In genomic region chr3:37974121-37974927, GRCh38 we compare ENCODE assay signal across 8 cellular contexts. TPM values are rescaled to one million over a fixed set of nuclear protein-coding genes. Genes with fewer than 3 reads are reported as not detected.
DNase-seq lines count a peak whose midpoint lies in the region; ATAC-seq and TF ChIP-seq lines count a peak whose summit lies in the region.

No MANE protein-coding gene starts in this region.

- H3K27ac ChIP-seq in foreskin keratinocyte (no peak overlapping the region), ovary (no peak overlapping the region), tibial nerve (peak overlapping the region in 2 of 4 donors; percentile 4 to 9)

- no peak for TF ChIP-seq POLR2A in ovary (IDR thresholded peaks at IDR 0.05)
- no peak for TF ChIP-seq POLR2A in tibial nerve (IDR thresholded peaks at IDR 0.05)

- DNase-seq in AG09309 (ENCODE audit: low read depth) (no peak), OCI-M1 (lab: John Stamatoyannopoulos, UW) (peak; percentile 79), activated T-helper 1 cell treated with Interleukin-2 at 50 U/mL for 16 hours (ENCODE audit: low read depth) (peak; percentile 53), foreskin keratinocyte (no peak), ovary (peak in 1 of 5 donors; percentile 49), tibial nerve (ENCODE audit: low spot score in 2 of 2) (peak in 1 of 2 donors; percentile 67)

- no peaks in the 10 kb centered on the region for H3K36me3 ChIP-seq in ovary
- peaks cover 0 to 86% (median 0%) of the 10 kb centered on the region in 3 donors for H3K36me3 ChIP-seq in tibial nerve

- H3K4me1 ChIP-seq in foreskin keratinocyte = no peaks in the 10 kb centered on the region
- H3K4me1 ChIP-seq in ovary (ENCODE audit: insufficient read depth) = peaks cover 2% of the 10 kb centered on the region
- H3K4me1 ChIP-seq in tibial nerve = peaks cover 0 to 8% (median 3%) of the 10 kb centered on the region in 4 donors

- WGBS in ovary, 3 donors = 46 to 58% (median 48%) methylated on average over 9 of the region's 9 CpGs
- 65 to 71% methylated on average over 9 of the region's 9 CpGs for WGBS in tibial nerve, 2 donors

- intact Hi-C loops in ovary (cut with DNase I) = no loop called here

- H3K27me3 ChIP-seq in foreskin keratinocyte (no peaks in the 10 kb centered on the region), ovary (no peaks in the 10 kb centered on the region), tibial nerve (no peaks in the 10 kb centered on the region)

- H3K4me3 ChIP-seq in AG09309 (ENCODE audit: control insufficient read depth, low read depth, low read length) (no peak overlapping the region), ovary (no peak overlapping the region), tibial nerve (no peak overlapping the region)

- ATAC-seq in GM18511 (IDR thresholded peaks at IDR 0.05; ENCODE audit: unreplicated experiment) (peak; percentile 99), HG03025 (IDR thresholded peaks at IDR 0.05; ENCODE audit: low FRiP score, unreplicated experiment) (peak; percentile 79), foreskin keratinocyte (peak; percentile 87)

- no peaks in the 10 kb centered on the region for H3K9me3 ChIP-seq in ovary
- H3K9me3 ChIP-seq in tibial nerve = no peaks in the 10 kb centered on the region

- TF ChIP-seq CTCF in AG09309 (IDR thresholded peaks at IDR 0.05; ENCODE audit: control insufficient read depth, insufficient read depth, low read depth, low read length, missing control alignments) (peak; percentile 83), foreskin keratinocyte (conservative IDR thresholded peaks at IDR 0.05) (peak; percentile 79), ovary (IDR thresholded peaks at IDR 0.05) (peak in 2 of 3 donors; percentile 22 to 41), tibial nerve (IDR thresholded peaks at IDR 0.05) (peak; percentile 63 to 77 (median 69))

- TF ChIP-seq EP300 in ovary (IDR thresholded peaks at IDR 0.05) (no peak), tibial nerve (IDR thresholded peaks at IDR 0.05) (no peak)

RNA-seq across cellular contexts. Expression of gene VILL, which starts 16.3 kb away (rescaled TPM):
- 3.7 and 3.8 TPM in 2 replicates for total RNA-seq in foreskin keratinocyte
- 3.1 and 3.4 TPM in 2 replicates for polyA plus RNA-seq in foreskin keratinocyte
- total RNA-seq in ovary = 10 to 100 TPM in 2 of 7 donors, 1 to 10 TPM in 5; 5.2 to 13.2 (median 8.8) TPM
- polyA plus RNA-seq in ovary = 10 to 100 TPM in 1 of 2 donors, 1 to 10 TPM in 1; 4.8 to 12.3 TPM
- total RNA-seq in tibial nerve = 10 to 100 TPM; 13.6 to 16.5 (median 15.3) TPM

RNA-seq across cellular contexts. Expression of gene PLCD1, which starts 55.1 kb away (rescaled TPM):
- total RNA-seq in foreskin keratinocyte (23.5 and 27.4 TPM in 2 replicates), ovary (10 to 100 TPM; 12.3 to 62.3 (median 27.0) TPM), tibial nerve (10 to 100 TPM; 43.8 to 48.6 (median 48.0) TPM)
- polyA plus RNA-seq in foreskin keratinocyte (21.5 and 28.3 TPM in 2 replicates), ovary (10 to 100 TPM; 21.2 to 30.0 TPM)

Comparison
In these comparisons a context has a peak if more than half of its experiments do, and no peak if none do; other contexts are left out.
1. DNase-seq: peak in OCI-M1 (single experiment) and activated T-helper 1 cell treated with Interleukin-2 at 50 U/mL for 16 hours (single experiment); none in AG09309 (single experiment) and foreskin keratinocyte (0 of 2).
2. CTCF ChIP-seq: peak in every context shown above with its lines; median percentile 83 in AG09309; 79 in foreskin keratinocyte; 69 in tibial nerve; 32 in ovary.
3. Peak in every context shown above with its lines, with median percentiles within 50 percentile points of each other: ATAC-seq.